Comparison of ENCODE assay signal across 2 cellular contexts in the genomic region with DNA sequence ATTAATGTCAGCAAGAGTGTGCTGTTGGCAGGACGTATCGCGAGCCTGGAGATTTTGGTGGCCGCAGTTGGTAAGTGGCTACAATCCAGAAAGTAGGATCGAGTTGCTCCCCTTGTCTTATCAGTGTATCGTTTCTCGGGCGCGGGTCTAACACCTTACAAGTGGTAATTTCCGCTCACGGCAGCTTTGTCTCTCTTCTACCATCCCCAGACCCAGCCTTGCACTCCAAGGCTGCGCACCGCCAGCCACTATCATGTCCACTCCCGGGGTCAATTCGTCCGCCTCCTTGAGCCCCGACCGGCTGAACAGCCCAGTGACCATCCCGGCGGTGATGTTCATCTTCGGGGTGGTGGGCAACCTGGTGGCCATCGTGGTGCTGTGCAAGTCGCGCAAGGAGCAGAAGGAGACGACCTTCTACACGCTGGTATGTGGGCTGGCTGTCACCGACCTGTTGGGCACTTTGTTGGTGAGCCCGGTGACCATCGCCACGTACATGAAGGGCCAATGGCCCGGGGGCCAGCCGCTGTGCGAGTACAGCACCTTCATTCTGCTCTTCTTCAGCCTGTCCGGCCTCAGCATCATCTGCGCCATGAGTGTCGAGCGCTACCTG.
TF ChIP-seq lines count a peak whose summit lies in the region.

No MANE protein-coding gene starts in this region.

TF ChIP-seq in HEK293, 187 proteins besides CTCF, POLR2A, EP300 and RAD21 (continued from another document):
- TF ChIP-seq ZNF391 (tag by site-specific recombination; IDR thresholded peaks at IDR 0.05; ENCODE audit: borderline replicate concordance, low read depth) = no peak

TF ChIP-seq in endothelial cell of umbilical vein, 7 proteins besides CTCF, POLR2A, EP300 and RAD21 (continued from another document):
- TF ChIP-seq GATA2 (IDR thresholded peaks at IDR 0.05; ENCODE audit: insufficient read depth, insufficient read length, low read depth, low read length) = peak; percentile 22
- no peak for TF ChIP-seq MYC (IDR thresholded peaks at IDR 0.05; ENCODE audit: low read depth, low read length)
